ENCODE assay signal across 20 cellular contexts in genomic region chr16:82323171-82323570, GRCh38.
DNase-seq lines count a peak whose midpoint lies in the region; ATAC-seq, FAIRE-seq and TF ChIP-seq lines count a peak whose summit lies in the region.
"Had no signal": no experiment of that assay in that cellular context is flagged by ENCODE, and none has a peak within 500 bp of the region (broad histone marks: within the 10 kb centered on the region; RNA-seq: fewer than 3 reads in every experiment).

No MANE protein-coding gene starts in this region.

- FAIRE-seq in HepG2 (lab: Jason Lieb, UNC) (no peak), K562 (lab: Jason Lieb, UNC) (no peak)
- FAIRE-seq: A549, D721Med, G401.6, GM12891, GM19239 had no signal

- intact Hi-C loops in HepG2 (cut with micrococcal nuclease; ENCODE audit: unreplicated experiment) (no loop called here), right lobe of liver (cut with DNase I) (no loop called here), K562 (cut with micrococcal nuclease) (no loop called here)

- H3K27ac ChIP-seq in HepG2 (ENCODE audit: extremely low read length, insufficient read depth, low read length): no peak overlapping the region
- H3K27ac ChIP-seq in right lobe of liver: no peak overlapping the region
- no peak overlapping the region for H3K27ac ChIP-seq in K562 (ENCODE audit: extremely low read depth, low read depth, low read length)
- H3K27ac ChIP-seq: 22Rv1; A549; BLaER1 treated with 17β-estradiol and CSF1 and Interleukin-3, amounts not matched to agents 10 nM and 100 nM; C4-2B had no signal

- POLR2A ChIA-PET in HepG2 (lab: Yijun Ruan, JAX) (no interaction called here), K562 (lab: Yijun Ruan, JAX) (no interaction called here)

- H3K4me1 ChIP-seq in HepG2 (ENCODE audit: insufficient read depth, low read length): no peaks in the 10 kb centered on the region
- H3K4me1 ChIP-seq in right lobe of liver: no peaks in the 10 kb centered on the region
- H3K4me1 ChIP-seq in K562 (replicated peaks in 1 of 2; ENCODE audit: control insufficient read depth in 2 of 2, insufficient read depth in 2 of 2, low read length in 2 of 2): no peaks in the 10 kb centered on the region
- H3K4me1 ChIP-seq: A549; BLaER1 treated with 17β-estradiol and CSF1 and Interleukin-3, amounts not matched to agents 10 nM and 100 nM; Caco-2 had no signal

- DNase-seq in HepG2 (ENCODE audit: low spot score) (no peak), right lobe of liver (no peak), K562 (ENCODE audit: extremely low read depth in 1 of 4, low spot score in 3 of 4) (no peak), NCI-H345 treated with DMSO at 0.1 percent for 48 hours (lab: John Stamatoyannopoulos, UW; ENCODE audit: unreplicated experiment) (no peak), NCI-H226 (no peak)
- DNase-seq: AML-193; Caco-2; Calu3; CD4-positive, alpha-beta T cell; CD8-positive, alpha-beta T cell; DMS79 treated with DMSO at 0.1 percent for 48 hours; GF-D8 had no signal

- H3K27me3 ChIP-seq in HepG2 (ENCODE audit: control insufficient read depth in 1 of 2, insufficient read depth in 2 of 2, low read length in 2 of 2): 0 out of 5 replicates have a peak, but pooled peaks cover 0 to 8% of the 10 kb centered on the region in 2 experiments
- H3K27me3 ChIP-seq in right lobe of liver: no peaks in the 10 kb centered on the region
- H3K27me3 ChIP-seq in K562 (ENCODE audit: control insufficient read depth in 2 of 2, insufficient read depth in 2 of 2, low read length in 2 of 2): no peaks in the 10 kb centered on the region
- H3K27me3 ChIP-seq: BLaER1 treated with 17β-estradiol and CSF1 and Interleukin-3, amounts not matched to agents 10 nM and 100 nM had no signal

- in situ Hi-C loops in HepG2 (cut with HindIII; ENCODE audit: extremely low pct_ligation_motif_present, low pct_unique_long_range_greater_than_20kb) (no loop called here), K562 (cut with MboI) (no loop called here)

- H3K79me2 ChIP-seq in HepG2 (ENCODE audit: insufficient read depth, low read length) (no peaks in the 10 kb centered on the region), K562 (ENCODE audit: control insufficient read depth, insufficient read depth, low read length) (no peaks in the 10 kb centered on the region)

- H3K36me3 ChIP-seq in HepG2 (replicated peaks in 1 of 2; ENCODE audit: control insufficient read depth in 1 of 2, insufficient read depth in 2 of 2, low read length in 2 of 2) (no peaks in the 10 kb centered on the region), right lobe of liver (no peaks in the 10 kb centered on the region), K562 (ENCODE audit: control insufficient read depth, insufficient read depth, low read length) (no peaks in the 10 kb centered on the region)

- H3K4me3 ChIP-seq in HepG2 (replicated peaks in 1 of 3; ENCODE audit: insufficient read depth in 1 of 3, low read depth in 2 of 3, low read length in 3 of 3) (no peak overlapping the region), right lobe of liver (no peak overlapping the region), K562 (no peak overlapping the region)
- H3K4me3 ChIP-seq: A549; BLaER1 treated with 17β-estradiol and CSF1 and Interleukin-3, amounts not matched to agents 10 nM and 100 nM had no signal

- CTCF ChIA-PET in HepG2 (lab: Yijun Ruan, JAX; ENCODE audit: low intra/inter-chr PET ratio, low total read pairs): no interaction called here
- CTCF ChIA-PET in K562 (lab: Yijun Ruan, JAX; ENCODE audit: low intra/inter-chr PET ratio): no interaction called here

- BruUV-seq in HepG2 (replicated peaks; lab: Mats Ljungman, UMichigan): no TSS peak
- no TSS peak for BruUV-seq in K562 (replicated peaks; lab: Mats Ljungman, UMichigan)

- H2AFZ ChIP-seq in HepG2 (ENCODE audit: low read length) (no peak overlapping the region), K562 (ENCODE audit: low read depth, low read length) (no peak overlapping the region)

- no peak for TF ChIP-seq RAD21 in HepG2 (CRISPR knock-in tag; IDR thresholded peaks at IDR 0.05)
- no peak for TF ChIP-seq RAD21 in K562 (CRISPR knock-in tag; conservative IDR thresholded peaks at IDR 0.05 in 1 of 2, IDR thresholded peaks at IDR 0.05 in 1 of 2)

- WGBS in HepG2 (ENCODE audit: low lambda C conversion rate): 4% methylated on average over 2 of the region's 2 CpGs
- WGBS in right lobe of liver (ENCODE audit: insufficient coverage, low coverage, low lambda C conversion rate, missing lambda C conversion rate): 87% methylated on average over 2 of the region's 2 CpGs
- 0% methylated on average over 2 of the region's 2 CpGs for WGBS in K562 (ENCODE audit: insufficient coverage, low coverage, missing lambda C conversion rate)

- TF ChIP-seq CTCF in HepG2 (CRISPR knock-in tag; IDR thresholded peaks at IDR 0.05): no peak
- TF ChIP-seq CTCF in right lobe of liver (IDR thresholded peaks at IDR 0.05): no peak
- no peak for TF ChIP-seq CTCF in K562 (IDR thresholded peaks at IDR 0.05 in 2 of 3, conservative IDR thresholded peaks at IDR 0.05 in 1 of 3; ENCODE audit: insufficient read depth in 2 of 3, low read depth in 1 of 3, low read length in 3 of 3)

- no peak for TF ChIP-seq POLR2A in HepG2 (IDR thresholded peaks at IDR 0.05; ENCODE audit: insufficient read depth in 1 of 2, low read depth in 2 of 2, low read length in 2 of 2)
- TF ChIP-seq POLR2A in right lobe of liver (IDR thresholded peaks at IDR 0.05): no peak
- TF ChIP-seq POLR2A in K562 (conservative IDR thresholded peaks at IDR 0.05): no peak

- H3K9me3 ChIP-seq in HepG2 (ENCODE audit: low read length) (peaks cover 25% of the 10 kb centered on the region), right lobe of liver (no peaks in the 10 kb centered on the region), K562 (replicated peaks; ENCODE audit: control insufficient read depth, insufficient read depth, low read depth, low read length) (no peaks in the 10 kb centered on the region)

- H3K4me2 ChIP-seq in HepG2 (ENCODE audit: low read depth, low read length) (no peak overlapping the region), K562 (ENCODE audit: insufficient read depth, low read length) (no peak overlapping the region)
- H3K4me2 ChIP-seq: A549; BLaER1 treated with 17β-estradiol and CSF1 and Interleukin-3, amounts not matched to agents 10 nM and 100 nM had no signal

- H4K20me1 ChIP-seq in HepG2 (ENCODE audit: insufficient read depth, low read length) (no peaks in the 10 kb centered on the region), K562 (replicated peaks; ENCODE audit: control insufficient read depth, insufficient read depth, low read length) (no peaks in the 10 kb centered on the region)
- H4K20me1 ChIP-seq: BLaER1 treated with 17β-estradiol and CSF1 and Interleukin-3, amounts not matched to agents 10 nM and 100 nM had no signal

- TF ChIP-seq EP300 in HepG2 (IDR thresholded peaks at IDR 0.05; ENCODE audit: low read depth in 2 of 2, low read length in 2 of 2) (no peak), HepG2 (CRISPR knock-in tag; IDR thresholded peaks at IDR 0.05; ENCODE audit: borderline replicate concordance) (no peak), K562 (IDR thresholded peaks at IDR 0.05; ENCODE audit: low read length) (no peak)

- no peaks in the 10 kb centered on the region for H3K9me1 ChIP-seq in K562 (ENCODE audit: control insufficient read depth, insufficient read depth, low read length)

- no peak overlapping the region for H3K9ac ChIP-seq in HepG2 (ENCODE audit: insufficient read depth, low read depth, low read length)
- no peak overlapping the region for H3K9ac ChIP-seq in K562 (ENCODE audit: insufficient read depth in 1 of 2, low read depth in 2 of 2, low read length in 2 of 2)
- H3K9ac ChIP-seq: BLaER1 treated with 17β-estradiol and CSF1 and Interleukin-3, amounts not matched to agents 10 nM and 100 nM had no signal

- ATAC-seq in HepG2 (no peak), right lobe of liver (no peak), K562 (no peak)
- ATAC-seq: A549; CD8-positive, alpha-beta T cell had no signal

TF ChIP-seq in HepG2, 621 proteins besides CTCF, POLR2A, EP300 and RAD21:
- TF ChIP-seq ELF4 (CRISPR knock-in tag; IDR thresholded peaks at IDR 0.05; ENCODE audit: borderline replicate concordance) (no peak), ZFP1 (CRISPR knock-in tag; IDR thresholded peaks at IDR 0.05) (peak; percentile 78; the same call in 1 of the 2 replicates)

TF ChIP-seq in K562, 482 proteins besides CTCF, POLR2A, EP300 and RAD21:
- TF ChIP-seq ZNF507 (tag; conservative IDR thresholded peaks at IDR 0.05) (no peak), ZFP1 (CRISPR knock-in tag; IDR thresholded peaks at IDR 0.05) (peak; percentile 81)

Comparison
In these comparisons a context has a peak if more than half of its experiments do, and no peak if none do; other contexts are left out.
1. Of the 241 proteins assayed by ChIP-seq in both HepG2 and K562: peak only in HepG2: none; only in K562: none; in both: ZFP1; in neither: 240.